8 cellular contexts compared by ENCODE assay signal in genomic region chr14:52695481-52696091, GRCh38. TPM values are rescaled to one million over a fixed set of nuclear protein-coding genes. Genes with fewer than 3 reads are reported as not detected.
DNase-seq lines count a peak whose midpoint lies in the region; TF ChIP-seq lines count a peak whose summit lies in the region.

Gene ERO1A, minus strand, starts transcription at chr14:52695558. Its CDS starts 77 bp downstream, at chr14:52695481.

- H3K27ac ChIP-seq in epithelial cell of prostate = peak within 1 kb of the TSS; percentile 95

- in situ Hi-C loops in Caki2 (cut with HindIII; ENCODE audit: low pct_unique_long_range_greater_than_20kb, low sequenced_read_pairs) = no loop called here

- TF ChIP-seq CTCF in GM20000 (IDR thresholded peaks at IDR 0.05; ENCODE audit: extremely low read depth, missing control alignments) = no peak

- DNase-seq in Caki2 (ENCODE audit: low read depth) (peak; percentile 83), GM20000 (ENCODE audit: low spot score) (peak; percentile 88), HS-5 (ENCODE audit: low read depth) (peak; percentile 50), NOMO-1 treated with DMSO at 0.1 percent for 48 hours (lab: John Stamatoyannopoulos, UW; ENCODE audit: unreplicated experiment) (peak; percentile 59), activated T-cell treated with anti-CD3 and anti-CD28 coated beads for 4 hours (peak; percentile 55), epithelial cell of prostate (ENCODE audit: low read depth, low spot score) (peak; percentile 59), mucosa of gallbladder (ENCODE audit: low spot score) (peak; percentile 89)
- peak; percentile 77 for DNase-seq in stimulated activated CD8-positive, alpha-beta memory T cell treated with anti-CD3 and anti-CD28 coated beads, Interleukin-4, amount 100 ng/mL, for 48 hours

RNA-seq across cellular contexts. Expression of gene ERO1A, which starts in this region (rescaled TPM):
- 63.8 and 82.4 TPM in 2 replicates for total RNA-seq in Caki2 (2014; rRNA removed; shearing (Covaris generic); ENCODE audit: low replicate concordance)
- total RNA-seq in mucosa of gallbladder = 74.6 TPM

Comparison
In these comparisons a context has a peak if more than half of its experiments do, and no peak if none do; other contexts are left out.
1. Peak in every context shown above with its lines: DNase-seq and H3K27ac ChIP-seq.